8 cellular contexts compared by ENCODE assay signal in the genomic region with DNA sequence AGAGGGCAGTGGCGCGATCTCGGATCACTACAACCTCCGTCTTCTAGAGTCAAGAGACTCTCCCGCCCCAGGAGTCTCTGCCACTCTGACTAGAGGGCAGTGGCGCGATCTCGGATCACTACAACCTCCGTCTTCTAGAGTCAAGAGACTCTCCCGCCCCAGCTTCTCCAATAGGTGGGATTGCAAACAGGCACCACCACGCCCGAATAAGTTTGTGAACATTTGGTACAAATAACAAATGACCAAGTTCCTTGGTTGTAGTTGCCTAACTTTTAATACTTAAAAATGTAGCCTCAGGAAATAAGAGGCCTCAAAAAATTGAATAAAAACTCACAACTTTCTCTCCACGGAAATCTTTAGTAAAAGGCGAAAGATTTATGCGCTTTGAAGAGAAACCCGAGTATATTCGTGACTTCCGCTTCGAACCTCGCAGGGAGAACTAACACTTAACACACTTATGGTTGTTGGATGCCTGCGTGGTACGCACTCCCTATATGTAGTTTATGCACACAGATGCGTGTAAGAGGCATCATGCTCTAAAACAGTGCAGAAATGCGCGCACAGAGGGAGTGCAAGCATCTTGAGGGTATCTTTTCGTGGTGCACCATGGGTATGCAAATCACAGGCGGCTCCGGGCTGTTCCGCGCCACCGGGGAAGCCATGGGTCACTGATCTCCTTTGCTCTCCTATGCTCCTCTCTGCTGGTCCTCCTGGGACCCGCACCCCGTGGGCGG. TPM values are rescaled to one million over a fixed set of nuclear protein-coding genes. Genes with fewer than 3 reads are reported as not detected.
A peak's percentile ranks its signal among the peaks of the same experiment; 100 is the strongest.
DNase-seq lines count a peak whose midpoint lies in the region; TF ChIP-seq lines count a peak whose summit lies in the region.

No MANE protein-coding gene starts in this region.

- peak overlapping the region; percentile 67 for H3K4me3 Mint-ChIP-seq in chondrocyte (ENCODE audit: unreplicated experiment)

- H3K36me3 Mint-ChIP-seq in chondrocyte (ENCODE audit: low read depth): peaks cover 9% of the 10 kb centered on the region

- H3K27me3 ChIP-seq in kidney epithelial cell (ENCODE audit: control insufficient read depth, insufficient read depth, low read length): no peaks in the 10 kb centered on the region

- DNase-seq in GM10266 (ENCODE audit: extremely low spot score): peak; percentile 92
- DNase-seq in HFF-Myc (ENCODE audit: extremely low read depth, low read depth): peak; percentile 92
- peak; percentile 94 for DNase-seq in NB4 (ENCODE audit: low read depth)
- DNase-seq in activated CD4-positive, CD25-positive, alpha-beta regulatory T cell treated with anti-CD3 and anti-CD28 coated beads, Interleukin-2, amount 50 U/mL, for 72 hours: peak; percentile 81
- DNase-seq in chondrocyte (ENCODE audit: low spot score): peak; percentile 73
- DNase-seq in kidney epithelial cell (ENCODE audit: low read depth): peak; percentile 85
- peak; percentile 69 to 70 for DNase-seq in stimulated activated CD4-positive, alpha-beta T cell treated with anti-CD3 and anti-CD28 coated beads, Interleukin-1b, Interleukin-23, amount 100 ng/mL, for 4 hours (ENCODE audit: low read depth in 2 of 2)
- DNase-seq in NCI-H1105 treated with DMSO at 0.1 percent for 48 hours (lab: John Stamatoyannopoulos, UW): no peak

- no peaks in the 10 kb centered on the region for H3K9me3 Mint-ChIP-seq in chondrocyte (ENCODE audit: low read depth)

- TF ChIP-seq POLR2A in NB4 (IDR thresholded peaks at IDR 0.05; ENCODE audit: extremely low read depth, insufficient read length): peak; percentile 90

- TF ChIP-seq CTCF in GM10266 (IDR thresholded peaks at IDR 0.05; ENCODE audit: control insufficient read depth, insufficient read depth, low read depth, missing control alignments): peak; percentile 42
- TF ChIP-seq CTCF in HFF-Myc (IDR thresholded peaks at IDR 0.05; ENCODE audit: low read depth, low read length, missing control alignments): peak; percentile 10
- no peak for TF ChIP-seq CTCF in NB4 (IDR thresholded peaks at IDR 0.05; ENCODE audit: low read depth, low read length)
- TF ChIP-seq CTCF in chondrocyte (IDR thresholded peaks at IDR 0.05): peak; percentile 34
- no peak for TF ChIP-seq CTCF in kidney epithelial cell (IDR thresholded peaks at IDR 0.05; ENCODE audit: insufficient read depth, low read length, poor library complexity, severe bottlenecking)

- H3K4me1 Mint-ChIP-seq in chondrocyte (ENCODE audit: low read depth): peaks cover 38% of the 10 kb centered on the region

- H3K4me3 ChIP-seq in HFF-Myc (replicated peaks; ENCODE audit: low read depth, low read length) (peak overlapping the region; percentile 47), NB4 (ENCODE audit: low read depth, low read length) (peak overlapping the region; percentile 66), kidney epithelial cell (ENCODE audit: low read depth, low read length) (peak overlapping the region; percentile 42)

- peak overlapping the region; percentile 99 for H3K27ac Mint-ChIP-seq in chondrocyte (ENCODE audit: unreplicated experiment)

- no peaks in the 10 kb centered on the region for H3K36me3 ChIP-seq in kidney epithelial cell (ENCODE audit: control insufficient read depth, insufficient read depth, low read length)

- H3K27me3 Mint-ChIP-seq in chondrocyte (ENCODE audit: low read depth): no peaks in the 10 kb centered on the region

RNA-seq across cellular contexts. Expression of gene BTBD19, which starts 11.4 kb away (rescaled TPM):
- 43.4 to 46.5 TPM (median 44.1 TPM) in 3 replicates for total RNA-seq in chondrocyte
- 3.8 and 4.4 TPM in 2 replicates for total RNA-seq in kidney epithelial cell

RNA-seq across cellular contexts. Expression of gene DYNLT4, which starts 12.6 kb away (rescaled TPM):
- total RNA-seq in chondrocyte: not detected in 3 replicates
- total RNA-seq in kidney epithelial cell: 0.25 and 0.41 TPM in 2 replicates

RNA-seq across cellular contexts. Expression of gene PLK3, which starts 19.6 kb away (rescaled TPM):
- 24.2 to 30.0 TPM (median 29.0 TPM) in 3 replicates for total RNA-seq in chondrocyte
- 53.7 and 85.0 TPM in 2 replicates for total RNA-seq in kidney epithelial cell

RNA-seq across cellular contexts. Expression of gene PTCH2, which starts 23.3 kb away (rescaled TPM):
- total RNA-seq in chondrocyte (1.3 to 2.0 TPM (median 1.3 TPM) in 3 replicates), kidney epithelial cell (under 0.01 and 0.38 TPM in 2 replicates)

RNA-seq across cellular contexts. Expression of gene BEST4, which starts 31.8 kb away (rescaled TPM):
- 0.19 to 0.37 TPM (median 0.33 TPM) in 3 replicates for total RNA-seq in chondrocyte
- total RNA-seq in kidney epithelial cell: 0.25 TPM in 1 of 2 replicates, not detected in the other

Comparison
In these comparisons a context has a peak if more than half of its experiments do, and no peak if none do; other contexts are left out.
1. CTCF ChIP-seq: peak in GM10266 (single experiment), HFF-Myc (single experiment) and chondrocyte (single experiment); none in NB4 (single experiment) and kidney epithelial cell (single experiment).
2. Peak in every context shown above with its lines, with median percentiles within 50 percentile points of each other: H3K4me3 ChIP-seq.